ENCODE assay signal across 15 cellular contexts in the genomic region with DNA sequence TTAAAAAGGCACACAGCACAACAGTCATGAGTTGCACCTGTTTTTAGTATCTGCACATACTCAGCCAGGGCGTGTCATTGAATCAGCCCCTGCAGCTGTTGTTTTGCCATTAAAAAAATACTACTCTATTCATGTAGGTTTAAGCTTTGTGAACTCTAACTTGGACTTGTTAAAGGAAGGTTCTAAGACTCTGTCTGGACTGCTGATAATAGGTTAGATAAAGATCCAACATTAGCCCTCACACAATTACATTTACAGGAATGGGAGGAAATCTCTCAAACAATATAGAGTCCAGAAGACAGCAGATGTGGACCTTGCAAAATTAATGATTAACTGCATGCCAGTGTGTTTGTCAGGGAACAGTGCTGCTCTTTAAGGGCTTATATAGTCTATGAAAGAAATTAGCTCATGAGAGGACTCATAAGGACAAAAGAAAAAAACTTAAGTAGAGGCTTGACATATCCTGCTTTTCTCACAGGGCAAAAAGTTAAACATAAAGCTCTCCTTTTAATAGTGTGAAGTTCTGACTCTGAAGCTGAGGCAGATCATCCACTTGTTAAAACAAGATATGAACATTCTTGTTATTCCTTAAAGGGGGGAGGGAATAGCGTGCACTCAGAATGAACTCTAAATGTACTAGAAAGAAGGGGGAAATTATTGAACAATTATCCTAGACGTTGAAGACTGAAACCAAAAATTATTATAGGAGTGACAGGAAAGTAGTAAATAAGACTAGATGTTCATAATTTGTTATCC.
A peak's percentile ranks its signal among the peaks of the same experiment; 100 is the strongest.
DNase-seq lines count a peak whose midpoint lies in the region; FAIRE-seq and TF ChIP-seq lines count a peak whose summit lies in the region.
"Had no signal": no experiment of that assay in that cellular context is flagged by ENCODE, and none has a peak within 500 bp of the region (broad histone marks: within the 10 kb centered on the region; RNA-seq: fewer than 3 reads in every experiment).

No MANE protein-coding gene starts in this region.

- H3K36me3 ChIP-seq in keratinocyte (ENCODE audit: control insufficient read depth in 2 of 2, extremely low read depth in 1 of 2, insufficient read depth in 2 of 2, low read length in 2 of 2), result no peaks in the 10 kb centered on the region
- no peaks in the 10 kb centered on the region for H3K36me3 ChIP-seq in ovary

- H3K9me3 ChIP-seq in keratinocyte (ENCODE audit: control insufficient read depth, low read depth, low read length) (no peaks in the 10 kb centered on the region), ovary (no peaks in the 10 kb centered on the region)

- intact Hi-C loops in ovary (cut with DNase I), result no loop called here
- intact Hi-C loops in activated T-helper 1 cell treated with anti-CD3 and anti-CD28 coated beads, Interleukin-12 subunit alpha, Interleukin-12 subunit beta, Interleukin-2, Interleukin-4 antibody, amounts not matched to agents 30 ng/mL and 10 ng/mL and 1 ng/mL, durations not matched to agents 14 hours and 24 hours and 36 hours (cut with micrococcal nuclease), result no loop called here
- intact Hi-C loops in CD14-positive monocyte (cut with micrococcal nuclease), result no loop called here

- no peaks in the 10 kb centered on the region for H3K36me3 Mint-ChIP-seq in activated T-helper 1 cell treated with anti-CD3 and anti-CD28 coated beads, Interleukin-12 subunit alpha, Interleukin-12 subunit beta, Interleukin-2, Interleukin-4 antibody, amounts not matched to agents 30 ng/mL and 10 ng/mL and 1 ng/mL, durations not matched to agents 14 hours and 24 hours and 36 hours (ENCODE audit: low read depth)
- H3K36me3 Mint-ChIP-seq in activated naive CD8-positive, alpha-beta T cell treated with anti-CD3 and anti-CD28 coated beads for 36 hours, result no peaks in the 10 kb centered on the region
- no peaks in the 10 kb centered on the region for H3K36me3 Mint-ChIP-seq in CD14-positive monocyte

- no peak for TF ChIP-seq CTCF in VCaP (conservative IDR thresholded peaks at IDR 0.05)
- TF ChIP-seq CTCF in keratinocyte (optimal IDR thresholded peaks at IDR 0.05 in 1 of 3, IDR thresholded peaks at IDR 0.05 in 1 of 3, conservative IDR thresholded peaks at IDR 0.05 in 1 of 3; ENCODE audit: extremely low read depth in 1 of 3, insufficient read depth in 2 of 3, low read length in 3 of 3), result no peak
- TF ChIP-seq CTCF in retinal pigment epithelial cell (conservative IDR thresholded peaks at IDR 0.05; ENCODE audit: low read depth, low read length), result no peak
- TF ChIP-seq CTCF in ovary (IDR thresholded peaks at IDR 0.05), result no peak
- no peak for TF ChIP-seq CTCF in CD14-positive monocyte (IDR thresholded peaks at IDR 0.05)

- DNase-seq in LHCN-M2 (ENCODE audit: low read depth) (peak; percentile 93), keratinocyte (ENCODE audit: low read depth, low spot score) (no peak), retinal pigment epithelial cell (ENCODE audit: low read depth) (peak; percentile 82), ovary (no peak), CD14-positive monocyte (ENCODE audit: low spot score) (no peak)
- no peak for DNase-seq in activated T-helper 1 cell treated with anti-CD3 and anti-CD28 coated beads, Interleukin-12 subunit alpha, Interleukin-12 subunit beta, Interleukin-2, Interleukin-4 antibody, amounts not matched to agents 30 ng/mL and 10 ng/mL and 1 ng/mL, durations not matched to agents 14 hours and 24 hours and 36 hours (ENCODE audit: low spot score)
- no peak for DNase-seq in activated naive CD8-positive, alpha-beta T cell treated with anti-CD3 and anti-CD28 coated beads for 36 hours
- DNase-seq: caudate nucleus, left cardiac atrium, NCI-H510A treated with DMSO at 0.1 percent for 48 hours, substantia nigra had no signal

- dilution Hi-C loops in keratinocyte (cut with MboI; ENCODE audit: extremely low pct_ligation_motif_present, low sequenced_read_pairs), result no loop called here

- no peaks in the 10 kb centered on the region for H3K9me3 Mint-ChIP-seq in activated T-helper 1 cell treated with anti-CD3 and anti-CD28 coated beads, Interleukin-12 subunit alpha, Interleukin-12 subunit beta, Interleukin-2, Interleukin-4 antibody, amounts not matched to agents 30 ng/mL and 10 ng/mL and 1 ng/mL, durations not matched to agents 14 hours and 24 hours and 36 hours
- peaks cover 2% of the 10 kb centered on the region for H3K9me3 Mint-ChIP-seq in activated naive CD8-positive, alpha-beta T cell treated with anti-CD3 and anti-CD28 coated beads for 36 hours
- H3K9me3 Mint-ChIP-seq in CD14-positive monocyte, result no peaks in the 10 kb centered on the region
- H3K9me3 Mint-ChIP-seq: activated T-helper 17 cell treated with anti-CD3 and anti-CD28 coated beads, Interleukin-2, amount 50 U/mL, for 72 hours had no signal

- H3K4me3 ChIP-seq in keratinocyte (ENCODE audit: control insufficient read depth in 2 of 3, extremely low read depth in 1 of 3, insufficient read depth in 2 of 3, low read depth in 1 of 3, low read length in 3 of 3), result no peak overlapping the region
- H3K4me3 ChIP-seq in retinal pigment epithelial cell (ENCODE audit: low read length), result no peak overlapping the region
- no peak overlapping the region for H3K4me3 ChIP-seq in ovary
- H3K4me3 ChIP-seq: SK-N-MC had no signal

- TF ChIP-seq POLR2A in ovary (IDR thresholded peaks at IDR 0.05), result no peak

- FAIRE-seq in keratinocyte (lab: Jason Lieb, UNC), result peak; percentile 49

- no peak overlapping the region for H2AFZ ChIP-seq in keratinocyte (ENCODE audit: control insufficient read depth, low read length)
- H2AFZ ChIP-seq: parathyroid adenoma had no signal

- no peaks in the 10 kb centered on the region for H3K27me3 ChIP-seq in keratinocyte (ENCODE audit: control insufficient read depth, extremely low read depth, insufficient read depth, low read length)
- H3K27me3 ChIP-seq in ovary, result no peaks in the 10 kb centered on the region

- H3K79me2 ChIP-seq in keratinocyte (ENCODE audit: control insufficient read depth, insufficient read depth, low read length), result no peaks in the 10 kb centered on the region
- H3K79me2 ChIP-seq: parathyroid adenoma had no signal

- H3K4me1 Mint-ChIP-seq in activated T-helper 1 cell treated with anti-CD3 and anti-CD28 coated beads, Interleukin-12 subunit alpha, Interleukin-12 subunit beta, Interleukin-2, Interleukin-4 antibody, amounts not matched to agents 30 ng/mL and 10 ng/mL and 1 ng/mL, durations not matched to agents 14 hours and 24 hours and 36 hours (ENCODE audit: low read depth), result no peaks in the 10 kb centered on the region
- no peaks in the 10 kb centered on the region for H3K4me1 Mint-ChIP-seq in activated naive CD8-positive, alpha-beta T cell treated with anti-CD3 and anti-CD28 coated beads for 36 hours
- H3K4me1 Mint-ChIP-seq in CD14-positive monocyte, result peaks cover 4% of the 10 kb centered on the region
- H3K4me1 Mint-ChIP-seq: activated T-helper 17 cell treated with anti-CD3 and anti-CD28 coated beads, Interleukin-2, amount 50 U/mL, for 72 hours had no signal

- peak overlapping the region; percentile 32 for H3K27ac ChIP-seq in VCaP
- no peak overlapping the region for H3K27ac ChIP-seq in keratinocyte (ENCODE audit: control insufficient read depth, insufficient read depth, low read length)
- H3K27ac ChIP-seq in ovary, result no peak overlapping the region
- H3K27ac ChIP-seq: parathyroid adenoma, SK-N-MC had no signal

- no peak for TF ChIP-seq EP300 in ovary (IDR thresholded peaks at IDR 0.05)

- WGBS in ovary, 3 donors, result 42 to 47% (median 46%) methylated on average over 3 of the region's 3 CpGs

- peaks cover 3% of the 10 kb centered on the region for H3K27me3 Mint-ChIP-seq in activated T-helper 1 cell treated with anti-CD3 and anti-CD28 coated beads, Interleukin-12 subunit alpha, Interleukin-12 subunit beta, Interleukin-2, Interleukin-4 antibody, amounts not matched to agents 30 ng/mL and 10 ng/mL and 1 ng/mL, durations not matched to agents 14 hours and 24 hours and 36 hours (ENCODE audit: insufficient read depth)
- no peaks in the 10 kb centered on the region for H3K27me3 Mint-ChIP-seq in activated naive CD8-positive, alpha-beta T cell treated with anti-CD3 and anti-CD28 coated beads for 36 hours
- H3K27me3 Mint-ChIP-seq in CD14-positive monocyte (ENCODE audit: low read depth in 3 of 3), result peaks cover 0 to 4% (median 2%) of the 10 kb centered on the region in 3 donors
- H3K27me3 Mint-ChIP-seq: activated T-helper 17 cell treated with anti-CD3 and anti-CD28 coated beads, Interleukin-2, amount 50 U/mL, for 72 hours had no signal

- H3K4me1 ChIP-seq in keratinocyte (ENCODE audit: control insufficient read depth, extremely low read depth, insufficient read depth, low read length), result peaks cover 15% of the 10 kb centered on the region
- H3K4me1 ChIP-seq in ovary (ENCODE audit: insufficient read depth), result no peaks in the 10 kb centered on the region
- H3K4me1 ChIP-seq: parathyroid adenoma had no signal

- no peaks in the 10 kb centered on the region for H4K20me1 ChIP-seq in keratinocyte (ENCODE audit: control insufficient read depth, extremely low read depth, insufficient read depth, low read length)

- H3K27ac Mint-ChIP-seq in activated T-helper 1 cell treated with anti-CD3 and anti-CD28 coated beads, Interleukin-12 subunit alpha, Interleukin-12 subunit beta, Interleukin-2, Interleukin-4 antibody, amounts not matched to agents 30 ng/mL and 10 ng/mL and 1 ng/mL, durations not matched to agents 14 hours and 24 hours and 36 hours, result no peak overlapping the region
- no peak overlapping the region for H3K27ac Mint-ChIP-seq in activated naive CD8-positive, alpha-beta T cell treated with anti-CD3 and anti-CD28 coated beads for 36 hours
- no peak overlapping the region for H3K27ac Mint-ChIP-seq in CD14-positive monocyte
- H3K27ac Mint-ChIP-seq: activated T-helper 17 cell treated with anti-CD3 and anti-CD28 coated beads, Interleukin-2, amount 50 U/mL, for 72 hours had no signal

- no peak overlapping the region for H3K4me3 Mint-ChIP-seq in activated T-helper 1 cell treated with anti-CD3 and anti-CD28 coated beads, Interleukin-12 subunit alpha, Interleukin-12 subunit beta, Interleukin-2, Interleukin-4 antibody, amounts not matched to agents 30 ng/mL and 10 ng/mL and 1 ng/mL, durations not matched to agents 14 hours and 24 hours and 36 hours
- no peak overlapping the region for H3K4me3 Mint-ChIP-seq in activated naive CD8-positive, alpha-beta T cell treated with anti-CD3 and anti-CD28 coated beads for 36 hours
- H3K4me3 Mint-ChIP-seq in CD14-positive monocyte, result no peak overlapping the region
- H3K4me3 Mint-ChIP-seq: activated T-helper 17 cell treated with anti-CD3 and anti-CD28 coated beads, Interleukin-2, amount 50 U/mL, for 72 hours had no signal

- no peaks in the 10 kb centered on the region for H3K9me1 ChIP-seq in keratinocyte (ENCODE audit: control insufficient read depth, extremely low read depth, insufficient read depth, low read length)

- peak overlapping the region; percentile 42 for H3K4me2 ChIP-seq in keratinocyte (ENCODE audit: control insufficient read depth, extremely low read depth, insufficient read depth, low read depth, low read length)

- no peak overlapping the region for H3K9ac ChIP-seq in keratinocyte (ENCODE audit: control insufficient read depth, extremely low read depth, insufficient read depth, low read length)
- H3K9ac ChIP-seq: parathyroid adenoma had no signal

Comparison
In these comparisons a context has a peak if more than half of its experiments do, and no peak if none do; other contexts are left out.
1. DNase-seq: peak in LHCN-M2 (single experiment) and retinal pigment epithelial cell (single experiment); none in keratinocyte (single experiment), ovary (0 of 5), activated T-helper 1 cell treated with anti-CD3 and anti-CD28 coated beads, Interleukin-12 subunit alpha, Interleukin-12 subunit beta, Interleukin-2, Interleukin-4 antibody, amounts not matched to agents 30 ng/mL and 10 ng/mL and 1 ng/mL, durations not matched to agents 14 hours and 24 hours and 36 hours (single experiment), activated naive CD8-positive, alpha-beta T cell treated with anti-CD3 and anti-CD28 coated beads for 36 hours (single experiment) and CD14-positive monocyte (single experiment).